In the genomic region with DNA sequence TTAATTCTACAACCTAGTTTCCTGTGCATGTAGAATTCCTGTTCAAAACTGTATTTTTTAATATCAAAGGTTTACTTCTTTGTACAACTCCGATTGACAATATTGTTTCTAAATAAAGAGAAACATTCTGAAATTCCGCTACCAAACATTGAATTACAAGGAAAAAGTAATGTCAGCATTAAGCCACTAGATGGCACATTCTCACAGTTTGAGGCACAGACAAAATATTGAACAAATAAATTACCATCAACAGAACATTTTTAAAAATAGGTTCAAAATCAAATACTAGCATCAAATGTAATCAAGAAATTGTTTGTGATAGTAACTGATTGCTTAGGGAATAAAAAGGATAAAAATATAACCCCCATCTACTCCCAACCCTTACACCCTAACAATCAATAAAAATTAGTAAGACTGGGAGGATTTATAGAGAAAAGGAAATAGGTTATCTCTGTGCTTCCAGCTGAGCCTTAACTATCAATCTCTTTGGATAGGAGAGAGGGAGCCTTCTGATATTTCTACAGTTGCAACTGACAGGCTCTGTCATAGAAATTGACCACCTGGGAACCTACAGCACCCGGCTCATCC, we compare ENCODE assay signal across 9 cellular contexts.
A peak's percentile ranks its signal among the peaks of the same experiment; 100 is the strongest.
DNase-seq lines count a peak whose midpoint lies in the region; ATAC-seq and TF ChIP-seq lines count a peak whose summit lies in the region.
"Had no signal": no experiment of that assay in that cellular context is flagged by ENCODE, and none has a peak within 500 bp of the region (broad histone marks: within the 10 kb centered on the region; RNA-seq: fewer than 3 reads in every experiment).

No MANE protein-coding gene starts in this region.

- no peaks in the 10 kb centered on the region for H3K4me1 ChIP-seq in liver (ENCODE audit: control insufficient read depth in 4 of 4, insufficient read depth in 4 of 4, low read length in 3 of 4)

- H3K36me3 ChIP-seq in liver (ENCODE audit: control insufficient read depth in 4 of 4, insufficient read depth in 3 of 4, low read depth in 1 of 4, low read length in 3 of 4) = no peaks in the 10 kb centered on the region

- no peaks in the 10 kb centered on the region for H3K36me3 Mint-ChIP-seq in activated naive CD4-positive, alpha-beta T cell treated with anti-CD3 and anti-CD28 coated beads, Interleukin-2, amount 50 U/mL, for 72 hours
- H3K36me3 Mint-ChIP-seq: CD8-positive, alpha-beta memory T cell had no signal

- no peaks in the 10 kb centered on the region for H3K9me3 Mint-ChIP-seq in activated naive CD4-positive, alpha-beta T cell treated with anti-CD3 and anti-CD28 coated beads, Interleukin-2, amount 50 U/mL, for 72 hours
- H3K9me3 Mint-ChIP-seq: CD8-positive, alpha-beta memory T cell had no signal

- in situ Hi-C loops in astrocyte of the cerebellum (cut with HindIII; ENCODE audit: low sequenced_read_pairs) = loop anchor here (10.0 kb wide), 1 partner anchor 461 kb away; no protein-coding TSS in a partner anchor

- no peak overlapping the region for H3K9ac ChIP-seq in liver (ENCODE audit: low read depth in 1 of 2, low read length in 2 of 2)

- peak; percentile 43 for DNase-seq in NCI-H2171 treated with DMSO at 0.1 percent for 48 hours (lab: John Stamatoyannopoulos, UW)
- no peak for DNase-seq in NCI-H2171 (lab: John Stamatoyannopoulos, UW)
- DNase-seq in NCI-H1417 (lab: John Stamatoyannopoulos, UW) = peak in 2 of 3 experiments; percentile 30 to 77
- peak; percentile 24 for DNase-seq in astrocyte of the cerebellum (ENCODE audit: low read depth)
- no peak for DNase-seq in activated gamma-delta T cell (lab: John Stamatoyannopoulos, UW)
- no peak for DNase-seq in activated naive CD4-positive, alpha-beta T cell treated with anti-CD3 and anti-CD28 coated beads, Interleukin-2, amount 50 U/mL, for 72 hours (ENCODE audit: low spot score in 2 of 2)
- no peak for DNase-seq in UCSD-AML1 (lab: John Stamatoyannopoulos, UW; ENCODE audit: unreplicated experiment)

- peak; percentile 88 to 90 for TF ChIP-seq RAD21 in liver (IDR thresholded peaks at IDR 0.05)

- H3K9me3 ChIP-seq in liver (ENCODE audit: control insufficient read depth in 4 of 4, low read length in 3 of 4) = no peaks in the 10 kb centered on the region

- TF ChIP-seq CTCF in astrocyte of the cerebellum (IDR thresholded peaks at IDR 0.05; ENCODE audit: low read depth, low read length, missing control alignments) (peak; percentile 43), liver (IDR thresholded peaks at IDR 0.05; ENCODE audit: low read depth, low read length, missing input control) (peak; percentile 76)

- no peak overlapping the region for H3K27ac ChIP-seq in liver (ENCODE audit: low read depth in 1 of 2, low read length in 2 of 2)

- H3K27ac Mint-ChIP-seq in activated naive CD4-positive, alpha-beta T cell treated with anti-CD3 and anti-CD28 coated beads, Interleukin-2, amount 50 U/mL, for 72 hours = no peak overlapping the region
- H3K27ac Mint-ChIP-seq: CD8-positive, alpha-beta memory T cell had no signal

- 31% methylated on average over 3 of the region's 3 CpGs for WGBS in liver

- no peak for ATAC-seq in activated naive CD4-positive, alpha-beta T cell treated with anti-CD3 and anti-CD28 coated beads, Interleukin-2, amount 50 U/mL, for 72 hours

- H3K27me3 ChIP-seq in liver (ENCODE audit: control insufficient read depth in 4 of 4, insufficient read depth in 4 of 4, low read length in 3 of 4) = peaks cover 0 to 4% (median 0%) of the 10 kb centered on the region in 4 donors

- H3K4me3 ChIP-seq in astrocyte of the cerebellum (ENCODE audit: low read depth, low read length) (no peak overlapping the region), liver (ENCODE audit: low read depth in 1 of 3, low read length in 3 of 3) (no peak overlapping the region)

TF ChIP-seq in liver, 16 proteins besides CTCF, POLR2A, EP300 and RAD21:
- TF ChIP-seq REST (IDR thresholded peaks at IDR 0.05) (no peak), FOXA1 (IDR thresholded peaks at IDR 0.05) (no peak), JUND (IDR thresholded peaks at IDR 0.05) (no peak), EGR1 (IDR thresholded peaks at IDR 0.05; ENCODE audit: low read depth in 2 of 2) (no peak), YY1 (IDR thresholded peaks at IDR 0.05) (no peak), TAF1 (conservative IDR thresholded peaks at IDR 0.05) (no peak), FOXA2 (IDR thresholded peaks at IDR 0.05) (no peak), RXRA (IDR thresholded peaks at IDR 0.05) (no peak), SP1 (IDR thresholded peaks at IDR 0.05) (no peak), HNF4G (IDR thresholded peaks at IDR 0.05) (no peak), NR2F2 (IDR thresholded peaks at IDR 0.05) (no peak), ATF3 (IDR thresholded peaks at IDR 0.05) (no peak), HNF4A (conservative IDR thresholded peaks at IDR 0.05) (no peak), GABPA (IDR thresholded peaks at IDR 0.05 in 1 of 2, conservative IDR thresholded peaks at IDR 0.05 in 1 of 2) (no peak)
- TF ChIP-seq, protein P1, sequence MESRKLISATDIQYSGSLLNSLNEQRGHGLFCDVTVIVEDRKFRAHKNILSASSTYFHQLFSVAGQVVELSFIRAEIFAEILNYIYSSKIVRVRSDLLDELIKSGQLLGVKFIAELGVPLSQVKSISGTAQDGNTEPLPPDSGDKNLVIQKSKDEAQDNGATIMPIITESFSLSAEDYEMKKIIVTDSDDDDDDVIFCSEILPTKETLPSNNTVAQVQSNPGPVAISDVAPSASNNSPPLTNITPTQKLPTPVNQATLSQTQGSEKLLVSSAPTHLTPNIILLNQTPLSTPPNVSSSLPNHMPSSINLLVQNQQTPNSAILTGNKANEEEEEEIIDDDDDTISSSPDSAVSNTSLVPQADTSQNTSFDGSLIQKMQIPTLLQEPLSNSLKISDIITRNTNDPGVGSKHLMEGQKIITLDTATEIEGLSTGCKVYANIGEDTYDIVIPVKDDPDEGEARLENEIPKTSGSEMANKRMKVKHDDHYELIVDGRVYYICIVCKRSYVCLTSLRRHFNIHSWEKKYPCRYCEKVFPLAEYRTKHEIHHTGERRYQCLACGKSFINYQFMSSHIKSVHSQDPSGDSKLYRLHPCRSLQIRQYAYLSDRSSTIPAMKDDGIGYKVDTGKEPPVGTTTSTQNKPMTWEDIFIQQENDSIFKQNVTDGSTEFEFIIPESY (IDR thresholded peaks at IDR 0.05) = no peak
- TF ChIP-seq, protein P2, sequence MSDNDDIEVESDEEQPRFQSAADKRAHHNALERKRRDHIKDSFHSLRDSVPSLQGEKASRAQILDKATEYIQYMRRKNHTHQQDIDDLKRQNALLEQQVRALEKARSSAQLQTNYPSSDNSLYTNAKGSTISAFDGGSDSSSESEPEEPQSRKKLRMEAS (IDR thresholded peaks at IDR 0.05) = no peak

Comparison
In these comparisons a context has a peak if more than half of its experiments do, and no peak if none do; other contexts are left out.
1. DNase-seq: peak in NCI-H2171 treated with DMSO at 0.1 percent for 48 hours (single experiment), NCI-H1417 (2 of 3) and astrocyte of the cerebellum (single experiment); none in NCI-H2171 (single experiment), activated gamma-delta T cell (single experiment), activated naive CD4-positive, alpha-beta T cell treated with anti-CD3 and anti-CD28 coated beads, Interleukin-2, amount 50 U/mL, for 72 hours (0 of 2) and UCSD-AML1 (single experiment).